14 cellular contexts compared by ENCODE assay signal in the genomic region with DNA sequence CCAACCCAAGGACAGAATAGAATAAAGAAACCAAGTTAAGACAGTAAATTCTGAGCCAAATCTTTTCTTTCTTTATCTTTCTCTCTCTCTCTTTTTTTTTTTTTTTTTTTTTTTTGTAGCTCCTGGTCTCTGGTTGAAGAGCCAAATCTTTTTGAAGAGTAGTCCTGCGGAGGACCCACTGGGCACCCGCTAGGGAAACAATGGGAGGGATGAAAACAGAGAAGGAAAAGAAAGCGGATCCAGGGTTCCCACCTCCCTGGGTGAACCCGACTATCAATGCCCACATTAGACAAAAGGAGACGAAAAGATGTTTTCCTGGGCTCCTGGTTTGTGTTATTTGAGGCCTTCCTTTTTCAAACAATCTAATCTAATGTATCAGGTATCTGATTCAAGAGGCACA.
"Had no signal": no experiment of that assay in that cellular context is flagged by ENCODE, and none has a peak within 500 bp of the region (broad histone marks: within the 10 kb centered on the region; RNA-seq: fewer than 3 reads in every experiment).

No MANE protein-coding gene starts in this region.

- H3K9me3 ChIP-seq: mucosa of descending colon, psoas muscle, right lobe of liver, tibial nerve had no signal

- H3K36me3 ChIP-seq: right lobe of liver, tibial nerve had no signal

- DNase-seq: activated CD4-positive, alpha-beta memory T cell treated with anti-CD3 and anti-CD28 coated beads for 36 hours; activated CD4-positive, CD25-positive, alpha-beta regulatory T cell treated with anti-CD3 and anti-CD28 coated beads, Interleukin-2, amount 50 U/mL, for 72 hours; activated gamma-delta T cell treated with Interleukin-2 at 50 U/mL for 16 hours; activated naive CD8-positive, alpha-beta T cell treated with anti-CD3 and anti-CD28 coated beads for 36 hours; activated T-cell treated with anti-CD3 and anti-CD28 coated beads, Interleukin-2, amount 50 U/mL, for 4 hours; endodermal cell; left colon; mammary epithelial cell; natural killer cell; nucleus accumbens; psoas muscle; right lobe of liver had no signal

- H3K27ac ChIP-seq: psoas muscle, right lobe of liver, tibial nerve had no signal

- H3K4me1 ChIP-seq: psoas muscle, right lobe of liver, tibial nerve had no signal

- H3K27me3 ChIP-seq: right lobe of liver, tibial nerve had no signal

- H3K4me3 ChIP-seq: mucosa of descending colon, psoas muscle, right lobe of liver, tibial nerve had no signal
